Comparison of ENCODE assay signal across 8 cellular contexts in genomic region chr2:177261115-177261779, GRCh38. TPM values are rescaled to one million over a fixed set of nuclear protein-coding genes. Genes with fewer than 3 reads are reported as not detected.
DNase-seq lines count a peak whose midpoint lies in the region; ATAC-seq and TF ChIP-seq lines count a peak whose summit lies in the region.

No MANE protein-coding gene starts in this region.

- peaks cover 15 to 69% (median 55%) of the 10 kb centered on the region in 4 donors for H3K4me1 ChIP-seq in transverse colon

- H3K9me3 Mint-ChIP-seq in activated T-cell treated with anti-CD3 and anti-CD28 coated beads, Interleukin-2, amount 50 U/mL, for 72 hours = peaks cover 2 to 5% of the 10 kb centered on the region in 2 donors

- in situ Hi-C loops in astrocyte of the cerebellum (cut with HindIII; ENCODE audit: low sequenced_read_pairs) = loop anchor here (5.0 kb wide), 1 partner anchor 94 kb away; no protein-coding TSS in a partner anchor
- in situ Hi-C loops in transverse colon (cut with MboI; ENCODE audit: low pct_ligation_motif_present in 1 of 4, low pct_unique_long_range_greater_than_20kb in 1 of 4, low sequenced_read_pairs in 3 of 4) = loop anchor here in 1 of 4 donors (10.0 kb wide), 1 partner anchor 96 kb away; no protein-coding TSS in a partner anchor

- intact Hi-C loops in transverse colon (cut with DNase I; ENCODE audit: low total_unique reads) = loop anchor here (10.0 kb wide), 1 partner anchor 74 kb away; no protein-coding TSS in a partner anchor

- no peaks in the 10 kb centered on the region for H3K27me3 Mint-ChIP-seq in activated T-cell treated with anti-CD3 and anti-CD28 coated beads, Interleukin-2, amount 50 U/mL, for 72 hours (ENCODE audit: low read depth)

- ATAC-seq in activated T-cell treated with anti-CD3 and anti-CD28 coated beads, Interleukin-2, amount 50 U/mL, for 72 hours (replicated peaks in 1 of 2) = no peak
- ATAC-seq in GM18873 (IDR thresholded peaks at IDR 0.05; ENCODE audit: low FRiP score, unreplicated experiment) (no peak), HG02973 (IDR thresholded peaks at IDR 0.05; ENCODE audit: unreplicated experiment) (no peak)

- H3K4me3 ChIP-seq in astrocyte of the cerebellum (ENCODE audit: low read depth, low read length) = peak overlapping the region; percentile 81
- H3K4me3 ChIP-seq in transverse colon = peak overlapping the region in 2 of 4 donors; percentile 85 to 88

- H3K4me3 Mint-ChIP-seq in activated T-cell treated with anti-CD3 and anti-CD28 coated beads, Interleukin-2, amount 50 U/mL, for 72 hours = peak overlapping the region; percentile 91 to 96

- no peaks in the 10 kb centered on the region for H3K36me3 ChIP-seq in transverse colon

- no peak for TF ChIP-seq EP300 in transverse colon (IDR thresholded peaks at IDR 0.05; ENCODE audit: low read depth)

- WGBS in transverse colon (ENCODE audit: low coverage in 1 of 2), 2 donors = 18 to 27% methylated on average over 3 to 5 of the region's 5 CpGs

- TF ChIP-seq POLR2A in transverse colon (IDR thresholded peaks at IDR 0.05) = no peak

- peak overlapping the region; percentile 100 for H3K27ac Mint-ChIP-seq in activated T-cell treated with anti-CD3 and anti-CD28 coated beads, Interleukin-2, amount 50 U/mL, for 72 hours

- H3K9me3 ChIP-seq in transverse colon = no peaks in the 10 kb centered on the region

- peaks cover 7 to 34% of the 10 kb centered on the region in 2 donors for H3K36me3 Mint-ChIP-seq in activated T-cell treated with anti-CD3 and anti-CD28 coated beads, Interleukin-2, amount 50 U/mL, for 72 hours (ENCODE audit: insufficient read depth in 2 of 2)

- peak overlapping the region; percentile 98 to 100 (median 98) for H3K27ac ChIP-seq in transverse colon

- TF ChIP-seq CTCF in astrocyte of the cerebellum (IDR thresholded peaks at IDR 0.05; ENCODE audit: low read depth, low read length, missing control alignments) = no peak
- no peak for TF ChIP-seq CTCF in transverse colon (IDR thresholded peaks at IDR 0.05)

- H3K4me1 Mint-ChIP-seq in activated T-cell treated with anti-CD3 and anti-CD28 coated beads, Interleukin-2, amount 50 U/mL, for 72 hours (ENCODE audit: low read depth) = peaks cover 74% of the 10 kb centered on the region

- H3K27me3 ChIP-seq in transverse colon = no peaks in the 10 kb centered on the region

- no peak for DNase-seq in activated T-cell treated with anti-CD3 and anti-CD28 coated beads, Interleukin-2, amount 50 U/mL, for 72 hours
- DNase-seq in activated T-cell treated with anti-CD3 and anti-CD28 coated beads, Interleukin-2, amount 50 U/mL, for 48 hours = no peak
- DNase-seq in astrocyte of the cerebellum (ENCODE audit: low read depth) (no peak), medulla oblongata (ENCODE audit: extremely low spot score) (peak; percentile 49), transverse colon (no peak), mesenteric fat pad (ENCODE audit: low spot score) (no peak)

RNA-seq across cellular contexts. Expression of gene NFE2L2, which starts 3.3 kb away (rescaled TPM):
- 10 to 100 TPM; 74.6 to 81.4 TPM for total RNA-seq in activated T-cell treated with anti-CD3 and anti-CD28 coated beads, Interleukin-2, amount 50 U/mL, for 72 hours
- 100 to 1,000 TPM in 1 of 4 donors, 10 to 100 TPM in 3; 41.6 to 105 (median 65.2) TPM for total RNA-seq in transverse colon
- total RNA-seq in mesenteric fat pad = 94.0 TPM

RNA-seq across cellular contexts. Expression of gene HNRNPA3, which starts 48.7 kb away (rescaled TPM):
- total RNA-seq in activated T-cell treated with anti-CD3 and anti-CD28 coated beads, Interleukin-2, amount 50 U/mL, for 72 hours = 100 to 1,000 TPM; 140 to 148 TPM
- total RNA-seq in transverse colon (10 to 100 TPM; 40.6 to 83.2 (median 57.4) TPM), mesenteric fat pad (148 TPM)
